In the genomic region with DNA sequence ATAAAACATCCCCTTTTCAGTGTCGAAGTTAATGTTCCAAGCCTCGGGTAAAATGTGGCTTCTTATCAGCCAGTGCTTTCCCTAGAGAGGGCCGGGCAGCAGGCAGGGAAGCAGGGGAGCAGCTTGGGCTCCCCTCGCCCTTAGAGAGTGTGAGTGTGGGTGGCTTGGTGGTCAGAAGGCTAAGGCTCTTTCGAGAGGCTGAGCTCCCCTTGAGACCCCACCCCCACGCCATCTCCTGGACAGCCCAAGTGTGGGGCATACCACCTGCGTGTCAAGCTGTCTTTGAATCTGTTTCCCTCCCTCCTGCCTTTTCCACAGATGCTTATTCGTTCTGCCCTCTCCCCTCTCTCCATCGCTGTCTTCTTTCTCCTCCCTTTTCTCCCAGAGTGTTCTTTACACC, we compare ENCODE assay signal across 15 cellular contexts.
DNase-seq lines count a peak whose midpoint lies in the region; ATAC-seq and TF ChIP-seq lines count a peak whose summit lies in the region.
"Had no signal": no experiment of that assay in that cellular context is flagged by ENCODE, and none has a peak within 500 bp of the region (broad histone marks: within the 10 kb centered on the region; RNA-seq: fewer than 3 reads in every experiment).

No MANE protein-coding gene starts in this region.

- peaks cover 24% of the 10 kb centered on the region for H3K4me1 Mint-ChIP-seq in WTC11

- H3K4me3 ChIP-seq in left ventricle myocardium inferior (peak overlapping the region; percentile 44), subcutaneous abdominal adipose tissue (ENCODE audit: low read depth in 1 of 5, low read length in 5 of 5) (peak overlapping the region in 1 of 5 donors; percentile 9), prostate gland (no peak overlapping the region), spleen (no peak overlapping the region)
- H3K4me3 ChIP-seq: HAP-1 had no signal

- intact Hi-C loops in left ventricle myocardium inferior (cut with micrococcal nuclease) = no loop called here
- intact Hi-C loops in prostate gland (cut with DNase I) = no loop called here
- intact Hi-C loops in spleen (cut with DNase I; ENCODE audit: low total_unique reads) = no loop called here

- H3K27me3 Mint-ChIP-seq in WTC11 (ENCODE audit: low read depth) = peaks cover 17% of the 10 kb centered on the region

- CTCF ChIA-PET in WTC11 (lab: Charles Lee) = interaction anchor here (0.5 to 3.6 kb wide), 24 partner anchors 8 to 149 kb away, joined by 3 to 41 read pairs (median 5); no protein-coding TSS in a partner anchor

- H3K9me3 ChIP-seq in left ventricle myocardium inferior (replicated peaks) (no peaks in the 10 kb centered on the region), subcutaneous abdominal adipose tissue (ENCODE audit: control insufficient read depth in 5 of 5, low read length in 5 of 5) (no peaks in the 10 kb centered on the region), prostate gland (no peaks in the 10 kb centered on the region), spleen (no peaks in the 10 kb centered on the region)
- H3K9me3 ChIP-seq: HAP-1 had no signal

- no peaks in the 10 kb centered on the region for H3K36me3 ChIP-seq in left ventricle myocardium inferior
- no peaks in the 10 kb centered on the region for H3K36me3 ChIP-seq in subcutaneous abdominal adipose tissue (ENCODE audit: control insufficient read depth in 5 of 5, insufficient read depth in 5 of 5, low read length in 5 of 5)
- H3K36me3 ChIP-seq in prostate gland = no peaks in the 10 kb centered on the region
- H3K36me3 ChIP-seq in spleen = no peaks in the 10 kb centered on the region
- H3K36me3 ChIP-seq: HAP-1 had no signal

- H3K27ac ChIP-seq in left ventricle myocardium inferior (replicated peaks) (peak overlapping the region; percentile 90), subcutaneous abdominal adipose tissue (ENCODE audit: low read depth, low read length) (peak overlapping the region; percentile 79), prostate gland (peak overlapping the region in 1 of 2 donors; percentile 42), spleen (no peak overlapping the region)
- H3K27ac ChIP-seq: 22Rv1, HL-60 had no signal

- H3K9me3 Mint-ChIP-seq in WTC11 = no peaks in the 10 kb centered on the region

- POLR2A ChIA-PET in WTC11 (lab: Charles Lee) = no interaction called here

- H3K36me3 Mint-ChIP-seq in WTC11 = no peaks in the 10 kb centered on the region

- ATAC-seq in WTC11 (peak; percentile 76), HG03565 (IDR thresholded peaks at IDR 0.05; ENCODE audit: unreplicated experiment) (no peak)

- H3K27ac Mint-ChIP-seq in WTC11 = no peak overlapping the region

- TF ChIP-seq POLR2A in prostate gland (IDR thresholded peaks at IDR 0.05) (no peak), spleen (IDR thresholded peaks at IDR 0.05) (no peak)

- TF ChIP-seq CTCF in WTC11 (IDR thresholded peaks at IDR 0.05) (no peak), left ventricle myocardium inferior (IDR thresholded peaks at IDR 0.05; ENCODE audit: borderline replicate concordance) (no peak), prostate gland (IDR thresholded peaks at IDR 0.05) (no peak), spleen (IDR thresholded peaks at IDR 0.05 in 8 of 11, conservative IDR thresholded peaks at IDR 0.05 in 3 of 11) (no peak)

- DNase-seq in DMS 273 (lab: John Stamatoyannopoulos, UW; ENCODE audit: unreplicated experiment) (peak; percentile 51), DMS 273 treated with DMSO at 0.1 percent for 48 hours (lab: John Stamatoyannopoulos, UW) (no peak), WTC11 (ENCODE audit: low spot score) (peak; percentile 51), left ventricle myocardium inferior (no peak), prostate gland (ENCODE audit: low spot score) (no peak), spleen (no peak)
- DNase-seq: activated CD4-positive, alpha-beta T cell treated with anti-CD3 and anti-CD28 coated beads for 1 hour; activated naive CD4-positive, alpha-beta T cell; EL; NCI-H1105 had no signal

- WGBS in prostate gland = 67% methylated on average over 9 of the region's 9 CpGs
- WGBS in spleen, 5 donors = 75 to 86% (median 77%) methylated on average over 9 of the region's 9 CpGs

- H3K4me3 Mint-ChIP-seq in WTC11 = no peak overlapping the region

- peak overlapping the region in 1 of 5 donors; percentile 20 for H3K9ac ChIP-seq in subcutaneous abdominal adipose tissue (ENCODE audit: low read length in 5 of 5)

- H3K4me1 ChIP-seq in left ventricle myocardium inferior (peaks cover 39% of the 10 kb centered on the region), subcutaneous abdominal adipose tissue (ENCODE audit: control insufficient read depth in 5 of 5, insufficient read depth in 5 of 5, low read length in 5 of 5) (peaks cover 11 to 63% (median 41%) of the 10 kb centered on the region in 5 donors), prostate gland (replicated peaks) (no peaks in the 10 kb centered on the region), spleen (no peaks in the 10 kb centered on the region)

- H3K27me3 ChIP-seq in left ventricle myocardium inferior (ENCODE audit: low read depth) = no peaks in the 10 kb centered on the region
- H3K27me3 ChIP-seq in subcutaneous abdominal adipose tissue (ENCODE audit: control insufficient read depth in 5 of 5, insufficient read depth in 4 of 5, low read length in 5 of 5) = peaks cover 0 to 10% (median 0%) of the 10 kb centered on the region in 5 donors
- H3K27me3 ChIP-seq in prostate gland (replicated peaks; ENCODE audit: insufficient read depth) = no peaks in the 10 kb centered on the region
- H3K27me3 ChIP-seq in spleen (replicated peaks in 1 of 7) = peaks cover 0 to 14% (median 0%) of the 10 kb centered on the region in 7 donors

TF ChIP-seq in WTC11, 78 proteins besides CTCF, POLR2A, EP300 and RAD21:
- no peak for TF ChIP-seq HMGA2 (CRISPR knock-in tag; IDR thresholded peaks at IDR 0.05)
- TF ChIP-seq, protein P1, sequence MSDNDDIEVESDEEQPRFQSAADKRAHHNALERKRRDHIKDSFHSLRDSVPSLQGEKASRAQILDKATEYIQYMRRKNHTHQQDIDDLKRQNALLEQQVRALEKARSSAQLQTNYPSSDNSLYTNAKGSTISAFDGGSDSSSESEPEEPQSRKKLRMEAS (CRISPR knock-in tag; IDR thresholded peaks at IDR 0.05) = 0 out of 2 replicates have a peak, but pooled peaks have one; percentile 18

Comparison
In these comparisons a context has a peak if more than half of its experiments do, and no peak if none do; other contexts are left out.
1. DNase-seq: peak in DMS 273 (single experiment) and WTC11 (single experiment); none in DMS 273 treated with DMSO at 0.1 percent for 48 hours (single experiment), left ventricle myocardium inferior (single experiment), prostate gland (single experiment) and spleen (single experiment).
2. H3K27ac ChIP-seq: peak in left ventricle myocardium inferior (single experiment) and subcutaneous abdominal adipose tissue (single experiment); none in spleen (0 of 8).